ENCODE assay signal across 8 cellular contexts in the genomic region with DNA sequence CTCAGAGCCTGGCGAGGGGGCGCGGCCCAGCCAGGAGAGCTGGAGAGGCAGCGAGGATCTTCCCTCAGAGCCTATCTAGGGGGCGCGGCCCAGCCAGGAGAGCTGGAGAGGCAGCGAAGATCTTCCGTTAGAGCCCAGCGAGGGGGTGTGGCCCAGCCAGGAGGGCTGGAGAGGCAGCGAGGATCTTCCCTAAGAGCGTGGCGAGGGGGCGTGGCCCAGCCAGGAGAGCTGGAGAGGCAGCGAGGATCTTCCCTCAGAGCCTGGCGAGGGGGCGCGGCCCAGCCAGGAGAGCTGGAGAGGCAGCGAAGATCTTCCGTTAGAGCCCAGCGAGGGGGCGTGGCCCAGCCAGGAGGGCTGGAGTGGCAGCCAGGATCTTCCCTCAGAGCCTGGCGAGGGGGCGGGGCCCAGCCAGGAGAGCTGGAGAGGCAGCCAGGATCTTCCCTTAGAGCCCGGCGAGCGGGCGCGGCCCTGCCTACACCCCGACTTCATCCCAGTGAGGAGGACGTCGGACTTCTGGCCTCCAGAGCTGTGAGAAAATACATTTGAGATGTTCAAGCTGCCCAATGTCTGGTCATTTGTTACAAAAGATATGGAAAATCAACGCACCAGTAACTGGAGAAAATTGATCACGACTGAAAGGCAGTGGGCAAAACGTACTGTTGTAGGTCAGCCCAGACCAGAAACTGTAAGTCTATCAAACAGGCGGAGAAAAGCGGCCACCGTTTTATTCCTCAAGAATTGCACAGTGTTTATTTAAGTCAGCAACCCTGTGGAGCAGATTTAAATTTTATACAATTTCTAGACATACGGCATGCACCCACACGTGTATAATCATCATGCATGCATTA.
A peak's percentile ranks its signal among the peaks of the same experiment; 100 is the strongest.
DNase-seq lines count a peak whose midpoint lies in the region; ATAC-seq and TF ChIP-seq lines count a peak whose summit lies in the region.

No MANE protein-coding gene starts in this region.

- H3K27ac Mint-ChIP-seq in brain, result peak overlapping the region; percentile 85 to 99 (median 97)

- peak overlapping the region; percentile 72 for H3K9ac ChIP-seq in SK-N-MC (ENCODE audit: insufficient read length)

- peaks cover 75% of the 10 kb centered on the region for H3K4me1 Mint-ChIP-seq in brain

- H3K9me3 ChIP-seq in SK-N-MC (ENCODE audit: low read depth, low read length), result no peaks in the 10 kb centered on the region

- H3K36me3 Mint-ChIP-seq in brain, result peaks cover 12% of the 10 kb centered on the region

- H3K27me3 Mint-ChIP-seq in brain, result peaks cover 5% of the 10 kb centered on the region

- TF ChIP-seq CTCF in GM12865 (IDR thresholded peaks at IDR 0.05; ENCODE audit: insufficient read depth, low read depth, low read length, missing control alignments) (no peak), brain (conservative IDR thresholded peaks at IDR 0.05) (no peak)

- peak; percentile 78 for DNase-seq in GM12865 (ENCODE audit: low read depth)
- DNase-seq in LHCN-M2 (ENCODE audit: low read depth), result peak; percentile 81
- peak; percentile 95 for DNase-seq in SK-N-MC (ENCODE audit: low read depth, low spot score)
- peak; percentile 88 for DNase-seq in iPS DF 19.7 (ENCODE audit: low read depth, low spot score)
- peak; percentile 72 for DNase-seq in renal cortical epithelial cell (ENCODE audit: low read depth)

- H3K9me3 Mint-ChIP-seq in brain, result peaks cover 3 to 14% (median 13%) of the 10 kb centered on the region in 5 experiments

- peak overlapping the region; percentile 69 for H3K27ac ChIP-seq in SK-N-MC

- H3K4me3 ChIP-seq in GM12865 (ENCODE audit: low read depth, low read length) (peak overlapping the region; percentile 62), SK-N-MC (peak overlapping the region; percentile 79)

- no peak for ATAC-seq in HG03460 (IDR thresholded peaks at IDR 0.05; ENCODE audit: unreplicated experiment)
- ATAC-seq in HG02571 (IDR thresholded peaks at IDR 0.05; ENCODE audit: unreplicated experiment), result no peak

- H3K36me3 ChIP-seq in SK-N-MC (ENCODE audit: insufficient read depth, low read length), result no peaks in the 10 kb centered on the region

- H3K4me3 Mint-ChIP-seq in brain, result peak overlapping the region; percentile 90 to 94 (median 91)
